Comparison of ENCODE assay signal across 8 cellular contexts in genomic region chr10:97737770-97738265, GRCh38. TPM values are rescaled to one million over a fixed set of nuclear protein-coding genes. Genes with fewer than 3 reads are reported as not detected.
DNase-seq lines count a peak whose midpoint lies in the region; ATAC-seq, FAIRE-seq and TF ChIP-seq lines count a peak whose summit lies in the region.

No MANE protein-coding gene starts in this region.

- no peak for TF ChIP-seq POLR2A in uterus (IDR thresholded peaks at IDR 0.05)

- H3K27me3 ChIP-seq in lower lobe of right lung (ENCODE audit: low read depth) (no peaks in the 10 kb centered on the region), uterus (no peaks in the 10 kb centered on the region)

- H3K36me3 ChIP-seq in lower lobe of right lung (peaks cover 29% of the 10 kb centered on the region), uterus (no peaks in the 10 kb centered on the region)

- H3K27ac Mint-ChIP-seq in activated naive CD8-positive, alpha-beta T cell, result peak overlapping the region; percentile 95

- DNase-seq in lower lobe of right lung, result no peak
- DNase-seq in uterus, result no peak
- no peak for DNase-seq in D721Med (ENCODE audit: insufficient read length, low spot score)
- no peak for DNase-seq in NCI-H1417 treated with DMSO at 0.1 percent for 48 hours (lab: John Stamatoyannopoulos, UW)
- no peak for DNase-seq in ACHN

- H3K9me3 Mint-ChIP-seq in activated naive CD8-positive, alpha-beta T cell (ENCODE audit: low read depth), result no peaks in the 10 kb centered on the region

- peaks cover 50% of the 10 kb centered on the region for H3K4me1 Mint-ChIP-seq in activated naive CD8-positive, alpha-beta T cell (ENCODE audit: low read depth)

- H3K27ac ChIP-seq in lower lobe of right lung (peak overlapping the region; percentile 97), uterus (peak overlapping the region; percentile 78 to 86)

- H3K4me3 ChIP-seq in GM12875 (ENCODE audit: low read depth, low read length) (peak overlapping the region; percentile 88), lower lobe of right lung (peak overlapping the region; percentile 92), uterus (peak overlapping the region; percentile 86 to 94)

- no peaks in the 10 kb centered on the region for H3K27me3 Mint-ChIP-seq in activated naive CD8-positive, alpha-beta T cell

- ATAC-seq in HG02798 (IDR thresholded peaks at IDR 0.05; ENCODE audit: poor library complexity, unreplicated experiment) (peak; percentile 9), lower lobe of right lung (no peak)

- FAIRE-seq in D721Med (lab: Jason Lieb, UNC), result no peak

- TF ChIP-seq CTCF in GM12875 (IDR thresholded peaks at IDR 0.05; ENCODE audit: borderline replicate concordance, insufficient read depth, low read depth, low read length) (no peak), lower lobe of right lung (IDR thresholded peaks at IDR 0.05) (no peak), uterus (IDR thresholded peaks at IDR 0.05) (no peak), D721Med (IDR thresholded peaks at IDR 0.05; ENCODE audit: insufficient read depth, missing control alignments) (no peak)

- intact Hi-C loops in lower lobe of right lung (cut with DNase I) (no loop called here), uterus (cut with DNase I; ENCODE audit: low total_unique reads) (no loop called here)

- H3K36me3 Mint-ChIP-seq in activated naive CD8-positive, alpha-beta T cell, result peaks cover 11% of the 10 kb centered on the region

- peak overlapping the region; percentile 97 for H3K4me3 Mint-ChIP-seq in activated naive CD8-positive, alpha-beta T cell

- in situ Hi-C loops in ACHN (cut with HindIII; ENCODE audit: low pct_ligation_motif_present, low pct_unique_long_range_greater_than_20kb, low sequenced_read_pairs), result no loop called here

- H3K4me1 ChIP-seq in lower lobe of right lung (peaks cover 12% of the 10 kb centered on the region), uterus (peaks cover 5 to 9% of the 10 kb centered on the region in 2 donors)

- H3K9me3 ChIP-seq in lower lobe of right lung, result no peaks in the 10 kb centered on the region
- H3K9me3 ChIP-seq in uterus, result no peaks in the 10 kb centered on the region

RNA-seq across cellular contexts. Expression of gene ZFYVE27, which starts 0.9 kb away (rescaled TPM):
- 28.3 TPM for total RNA-seq in lower lobe of right lung
- 10 to 100 TPM in 3 of 4 donors, 1 to 10 TPM in 1; 2.8 to 32.3 (median 16.7) TPM for total RNA-seq in uterus

RNA-seq across cellular contexts. Expression of gene MARVELD1, which starts 24.3 kb away (rescaled TPM):
- total RNA-seq in lower lobe of right lung (36.5 TPM), uterus (100 to 1,000 TPM in 1 of 4 donors, 10 to 100 TPM in 3; 36.9 to 158 (median 59.4) TPM)

RNA-seq across cellular contexts. Expression of gene SFRP5, which starts 34.0 kb away (rescaled TPM):
- total RNA-seq in lower lobe of right lung, result 0.27 TPM
- 10 to 100 TPM in 1 of 4 donors, under 1 TPM in 1, not detected in 2; 0.24 to 59.1 TPM for total RNA-seq in uterus

RNA-seq across cellular contexts. Expression of gene AVPI1, which starts 50.8 kb away (rescaled TPM):
- total RNA-seq in lower lobe of right lung, result 22.6 TPM
- total RNA-seq in uterus, result 10 to 100 TPM in 2 of 4 donors, 1 to 10 TPM in 1, under 1 TPM in 1; 0.51 to 15.1 (median 10.8) TPM
